In the genomic region with DNA sequence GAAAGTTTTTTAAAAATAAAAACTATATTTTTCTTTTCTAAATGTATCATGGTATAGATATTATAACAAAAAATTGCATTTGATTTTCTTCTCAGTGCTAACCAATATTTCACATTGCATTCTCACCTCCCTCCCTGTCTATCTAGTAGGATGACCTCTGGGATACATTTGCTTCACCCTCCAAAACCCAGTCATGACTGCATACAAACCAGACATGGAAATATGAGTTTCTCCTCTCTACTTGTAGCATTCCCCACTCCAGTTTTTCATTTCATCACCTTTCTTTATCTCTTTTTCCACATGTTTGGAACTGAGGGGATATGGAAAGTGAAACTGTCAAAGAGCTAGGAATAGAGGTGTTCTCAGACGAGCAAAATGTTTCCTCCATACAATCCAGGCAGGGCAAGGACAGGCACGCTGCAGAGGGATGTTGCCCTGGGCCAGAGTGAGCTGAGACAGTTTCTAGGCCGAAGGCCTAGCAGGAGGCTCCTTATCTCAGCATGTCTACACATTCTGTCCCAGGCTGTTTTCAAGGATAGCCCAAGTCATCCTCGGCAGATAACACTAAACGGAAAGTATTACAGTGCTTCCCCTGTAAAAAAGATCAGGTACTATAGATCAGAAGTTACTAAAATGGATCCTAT, we compare ENCODE assay signal across 10 cellular contexts. TPM values are rescaled to one million over a fixed set of nuclear protein-coding genes. Genes with fewer than 3 reads are reported as not detected.
DNase-seq lines count a peak whose midpoint lies in the region; ATAC-seq, FAIRE-seq and TF ChIP-seq lines count a peak whose summit lies in the region.
"Had no signal": no experiment of that assay in that cellular context is flagged by ENCODE, and none has a peak within 500 bp of the region (broad histone marks: within the 10 kb centered on the region; RNA-seq: fewer than 3 reads in every experiment).

No MANE protein-coding gene starts in this region.

- no peaks in the 10 kb centered on the region for H3K9me2 ChIP-seq in hepatocyte (replicated peaks; ENCODE audit: insufficient read depth)

- FAIRE-seq in GM12892 (lab: Jason Lieb, UNC): peak; percentile 93

- H3K27ac ChIP-seq in angular gyrus (ENCODE audit: low read depth, low read length) (peak overlapping the region; percentile 56), hepatocyte (peak overlapping the region; percentile 47), skin epidermis (peak overlapping the region in 11 of 21 experiments; percentile 12 to 70 (median 49))

- ATAC-seq in GM21786 (IDR thresholded peaks at IDR 0.05; ENCODE audit: unreplicated experiment): no peak
- ATAC-seq in HG02885 (IDR thresholded peaks at IDR 0.05; ENCODE audit: poor library complexity, unreplicated experiment): no peak
- ATAC-seq: naive thymus-derived CD8-positive, alpha-beta T cell had no signal

- H3K4me2 ChIP-seq in hepatocyte: peak overlapping the region; percentile 51

- no peak overlapping the region for H3K4me3 Mint-ChIP-seq in immature natural killer cell
- H3K4me3 Mint-ChIP-seq: activated naive CD8-positive, alpha-beta T cell; naive thymus-derived CD8-positive, alpha-beta T cell had no signal

- H3K4me1 ChIP-seq in hepatocyte (ENCODE audit: insufficient read depth): no peaks in the 10 kb centered on the region

- no peak overlapping the region for H3K27ac Mint-ChIP-seq in immature natural killer cell
- H3K27ac Mint-ChIP-seq: activated naive CD8-positive, alpha-beta T cell; naive thymus-derived CD8-positive, alpha-beta T cell had no signal

- peak overlapping the region; percentile 46 for H2AFZ ChIP-seq in hepatocyte

- TF ChIP-seq POLR2A in GM12892 (IDR thresholded peaks at IDR 0.05; ENCODE audit: low read depth, low read length): peak; percentile 39; the same call in 1 of the 2 replicates

- WGBS in hepatocyte (ENCODE audit: low lambda C conversion rate, missing lambda C conversion rate): 46% methylated on average over 5 of the region's 5 CpGs

- TF ChIP-seq CTCF in hepatocyte (IDR thresholded peaks at IDR 0.05; ENCODE audit: poor library complexity): no peak

- peaks cover 0 to 2% (median 0%) of the 10 kb centered on the region in 3 donors for H3K27me3 Mint-ChIP-seq in immature natural killer cell (ENCODE audit: low read depth in 3 of 3)

- H4K20me1 ChIP-seq in hepatocyte (ENCODE audit: insufficient read depth, poor library complexity, severe bottlenecking): no peaks in the 10 kb centered on the region

- H3K9me3 Mint-ChIP-seq in immature natural killer cell: no peaks in the 10 kb centered on the region
- H3K9me3 Mint-ChIP-seq: naive thymus-derived CD8-positive, alpha-beta T cell had no signal

- peaks cover 0 to 1% of the 10 kb centered on the region in 2 donors for H3K4me1 Mint-ChIP-seq in immature natural killer cell

- no peaks in the 10 kb centered on the region for H3K9me3 ChIP-seq in hepatocyte (ENCODE audit: low read depth)

- no peak overlapping the region for H3K4me3 ChIP-seq in hepatocyte
- no peak overlapping the region for H3K4me3 ChIP-seq in skin epidermis

- no peaks in the 10 kb centered on the region for H3K36me3 Mint-ChIP-seq in immature natural killer cell
- H3K36me3 Mint-ChIP-seq: naive thymus-derived CD8-positive, alpha-beta T cell had no signal

- DNase-seq in GM12892 (ENCODE audit: insufficient read length) (no peak), hepatocyte (ENCODE audit: low spot score) (peak; percentile 6), immature natural killer cell (no peak), NCI-H510A treated with DMSO at 0.1 percent for 48 hours (lab: John Stamatoyannopoulos, UW) (no peak)
- DNase-seq: naive thymus-derived CD8-positive, alpha-beta T cell had no signal

- H3K36me3 ChIP-seq in hepatocyte (replicated peaks; ENCODE audit: insufficient read depth, low read depth): no peaks in the 10 kb centered on the region

- no peaks in the 10 kb centered on the region for H3K79me2 ChIP-seq in hepatocyte

- H3K27me3 ChIP-seq in hepatocyte: no peaks in the 10 kb centered on the region

RNA-seq across cellular contexts. Expression of a gene that starts 46.7 kb away (rescaled TPM):
- 207 TPM for polyA plus RNA-seq in GM12892 (2012; ENCODE audit: missing spikeins)
- 11.0 and 14.6 TPM in 2 replicates for total RNA-seq in hepatocyte
- polyA plus RNA-seq in hepatocyte (5.9 and 6.0 TPM in 2 replicates), immature natural killer cell (1 to 10 TPM; 2.1 to 9.6 (median 8.4) TPM)
